In the genomic region with DNA sequence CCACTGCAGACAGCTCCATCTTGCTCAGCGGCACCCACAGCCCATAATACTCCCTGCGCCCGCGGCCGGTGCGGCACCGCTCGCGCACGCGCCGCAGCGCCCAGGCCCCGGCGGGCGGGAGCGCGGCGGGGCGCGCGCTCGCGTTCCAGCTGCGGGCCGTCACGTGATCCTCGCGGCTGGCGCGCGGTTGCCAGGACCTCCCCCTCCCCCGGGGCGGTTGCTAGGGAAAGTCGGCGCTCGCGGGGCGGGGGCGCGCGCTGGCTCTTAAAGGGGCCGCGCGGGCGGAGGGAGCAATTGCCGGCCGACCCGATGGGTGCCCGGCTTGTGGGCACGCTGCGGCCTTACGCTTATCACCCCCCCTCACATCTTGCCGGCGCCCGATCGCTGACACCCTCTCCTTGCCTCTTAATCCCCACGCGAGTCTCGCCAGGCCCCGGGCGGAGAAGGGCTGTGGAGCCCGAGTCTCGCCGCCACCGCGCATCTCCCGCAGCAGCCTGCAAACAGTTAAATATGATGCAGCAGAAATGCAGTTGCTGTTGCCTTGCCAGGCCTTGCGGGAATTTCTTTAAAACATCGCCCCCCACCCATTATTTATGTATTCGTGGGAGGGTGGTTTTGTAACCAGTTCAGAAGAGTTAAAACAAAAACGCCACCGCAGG, we compare ENCODE assay signal across 8 cellular contexts. TPM values are rescaled to one million over a fixed set of nuclear protein-coding genes. Genes with fewer than 3 reads are reported as not detected.
DNase-seq lines count a peak whose midpoint lies in the region; ATAC-seq lines count a peak whose summit lies in the region.

A gene (minus strand): TSS at position 45 of the 659 bp plus-strand sequence. CDS start 26 bp downstream, at position 19.

- DNase-seq in AG08395 (ENCODE audit: low spot score) (peak; percentile 99), NCI-H460 (ENCODE audit: extremely low read depth, low read depth) (peak; percentile 63), iris pigment epithelial cell (ENCODE audit: low read depth) (peak; percentile 94)
- peak; percentile 92 for DNase-seq in central memory CD4-positive, alpha-beta T cell
- DNase-seq in stimulated activated CD4-positive, alpha-beta T cell treated with anti-CD3 and anti-CD28 coated beads, Interleukin-12 subunit alpha, Interleukin-12 subunit beta, amount 100 ng/mL, for 24 hours (ENCODE audit: low read depth in 2 of 2): peak; percentile 92 to 93

- ATAC-seq in GM19035 (IDR thresholded peaks at IDR 0.05; ENCODE audit: unreplicated experiment) (peak; percentile 65), HG03432 (IDR thresholded peaks at IDR 0.05; ENCODE audit: unreplicated experiment) (peak; percentile 67)
- peak; percentile 46 to 56 for ATAC-seq in activated CD4-positive, CD25-positive, alpha-beta regulatory T cell treated with anti-CD3 and anti-CD28 coated beads, Interleukin-2, amount 50 U/mL, for 24 hours

RNA-seq across cellular contexts. Expression of the gene that starts here (rescaled TPM):
- 29.3 and 31.8 TPM in 2 replicates for total RNA-seq in NCI-H460 (2014; rRNA removed; shearing (Covaris generic))
- 27.1 and 29.3 TPM in 2 replicates for polyA plus RNA-seq in NCI-H460 (2014; cell fraction: nucleus; rRNA removed)

Comparison
In these comparisons a context has a peak if more than half of its experiments do, and no peak if none do; other contexts are left out.
1. Peak in every context shown above with its lines: DNase-seq and ATAC-seq.